Comparison of ENCODE assay signal across 17 cellular contexts in genomic region chr16:87904963-87905362, GRCh38. TPM values are rescaled to one million over a fixed set of nuclear protein-coding genes. Genes with fewer than 3 reads are reported as not detected.
DNase-seq lines count a peak whose midpoint lies in the region; ATAC-seq, FAIRE-seq and TF ChIP-seq lines count a peak whose summit lies in the region.
"Not testable (repeated sequence)": the region's sequence is repeated elsewhere in the genome, so short reads cannot be mapped to it uniquely, and the experiment has no call there.
"Had no signal": no experiment of that assay in that cellular context is flagged by ENCODE, and none has a peak within 500 bp of the region (broad histone marks: within the 10 kb centered on the region; RNA-seq: fewer than 3 reads in every experiment).

No MANE protein-coding gene starts in this region.

- peak; percentile 43 to 44; a peak in 2 of 6 replicates for ATAC-seq in A549
- peak; percentile 57 for ATAC-seq in WTC11
- peak; percentile 67 for ATAC-seq in HepG2
- not testable (repeated sequence) for ATAC-seq in stimulated activated effector memory CD8-positive, alpha-beta T cell treated with anti-CD3 and anti-CD28 coated beads, Interleukin-12 subunit alpha, Interleukin-12 subunit beta, amount 100 ng/mL, for 72 hours

- not testable (repeated sequence) for H3K36me3 Mint-ChIP-seq in H9 (ENCODE audit: insufficient read depth in 1 of 3, low read depth in 3 of 3); WTC11; endodermal cell (ENCODE audit: low read depth); stimulated activated effector memory CD8-positive, alpha-beta T cell treated with anti-CD3 and anti-CD28 coated beads, Interleukin-12 subunit alpha, Interleukin-12 subunit beta, amount 100 ng/mL, for 72 hours

- H3K27me3 Mint-ChIP-seq in H9 (ENCODE audit: low read depth) (peaks cover 33% of the 10 kb centered on the region), endodermal cell (ENCODE audit: insufficient read depth) (peaks cover 21% of the 10 kb centered on the region)
- H3K27me3 Mint-ChIP-seq in WTC11 (ENCODE audit: low read depth): not testable (repeated sequence)

- H3K4me2 ChIP-seq in A549; H9 (ENCODE audit: insufficient read depth, insufficient read length, low read length); HepG2 (ENCODE audit: low read depth, low read length): not testable (repeated sequence)

- not testable (repeated sequence) for FAIRE-seq in A549 (lab: Jason Lieb, UNC); HepG2 (lab: Jason Lieb, UNC)

- H3K4ac ChIP-seq in H9 (ENCODE audit: low read depth, low read length): not testable (repeated sequence)

- H2BK120ac ChIP-seq in H9 (ENCODE audit: low read depth, low read length, poor library complexity, severe bottlenecking): not testable (repeated sequence)

- not testable (repeated sequence) for H3K27ac Mint-ChIP-seq in H9, WTC11, endodermal cell
- peak overlapping the region; percentile 61 for H3K27ac Mint-ChIP-seq in stimulated activated effector memory CD8-positive, alpha-beta T cell treated with anti-CD3 and anti-CD28 coated beads, Interleukin-12 subunit alpha, Interleukin-12 subunit beta, amount 100 ng/mL, for 72 hours

- TF ChIP-seq POLR2A in A549 (IDR thresholded peaks at IDR 0.05; ENCODE audit: low read length); HepG2 (IDR thresholded peaks at IDR 0.05; ENCODE audit: insufficient read depth in 1 of 2, low read depth in 2 of 2, low read length in 2 of 2): not testable (repeated sequence)

- not testable (repeated sequence) for H3K14ac ChIP-seq in H9 (ENCODE audit: insufficient read depth, low read length)

- CTCF ChIA-PET in A549 (lab: Yijun Ruan, JAX): interaction anchor here (1.0 to 1.9 kb wide), 7 partner anchors 10 to 143 kb away, joined by 3 to 9 read pairs (median 5); no protein-coding TSS in a partner anchor
- CTCF ChIA-PET in WTC11 (lab: Charles Lee): interaction anchor here (3.0 kb wide), 1 partner anchor 126 kb away, joined by 12 read pairs; no protein-coding TSS in a partner anchor
- CTCF ChIA-PET in HepG2 (lab: Yijun Ruan, JAX; ENCODE audit: low intra/inter-chr PET ratio, low total read pairs): not testable (repeated sequence)

- H3K9ac ChIP-seq in H9 (ENCODE audit: extremely low read depth, insufficient read length, low read length); endodermal cell (ENCODE audit: extremely low read depth, low read length, poor library complexity, severe bottlenecking); HepG2 (ENCODE audit: insufficient read depth, low read depth, low read length): not testable (repeated sequence)

- not testable (repeated sequence) for H4K20me1 ChIP-seq in H9 (ENCODE audit: control insufficient read depth, insufficient read depth, insufficient read length); HepG2 (ENCODE audit: insufficient read depth, low read length)

- H2AFZ ChIP-seq in H9 (ENCODE audit: low read length); HepG2 (ENCODE audit: low read length): not testable (repeated sequence)

- not testable (repeated sequence) for H4K8ac ChIP-seq in H9 (replicated peaks; ENCODE audit: insufficient read length, low read depth, low read length)

- not testable (repeated sequence) for TF ChIP-seq RAD21 in A549 (conservative IDR thresholded peaks at IDR 0.05 in 1 of 2, IDR thresholded peaks at IDR 0.05 in 1 of 2); HepG2 (CRISPR knock-in tag; IDR thresholded peaks at IDR 0.05)

- not testable (repeated sequence) for H3K4me3 Mint-ChIP-seq in H9; WTC11; endodermal cell; stimulated activated effector memory CD8-positive, alpha-beta T cell treated with anti-CD3 and anti-CD28 coated beads, Interleukin-12 subunit alpha, Interleukin-12 subunit beta, amount 100 ng/mL, for 72 hours

- H3K9me3 ChIP-seq in A549; H9 (ENCODE audit: control insufficient read depth, low read depth, low read length); endodermal cell (ENCODE audit: control insufficient read depth, low read length); HepG2 (ENCODE audit: low read length): not testable (repeated sequence)

- H3K4me1 ChIP-seq in A549; H9 (ENCODE audit: insufficient read depth, low read length); endodermal cell (ENCODE audit: control insufficient read depth, insufficient read depth, low read length); HepG2 (ENCODE audit: insufficient read depth, low read length): not testable (repeated sequence)

- H4K5ac ChIP-seq in H9 (ENCODE audit: insufficient read length, low read depth, low read length): not testable (repeated sequence)

- H3K23ac ChIP-seq in H9 (ENCODE audit: insufficient read length, low read depth, low read length): not testable (repeated sequence)

- H3K56ac ChIP-seq in H9 (ENCODE audit: insufficient read length, low read depth, low read length): not testable (repeated sequence)

- not testable (repeated sequence) for H3K4me3 ChIP-seq in A549; brain microvascular endothelial cell (ENCODE audit: low read depth, low read length); endodermal cell (ENCODE audit: low read length); HepG2 (replicated peaks in 1 of 3; ENCODE audit: insufficient read depth in 1 of 3, low read depth in 2 of 3, low read length in 3 of 3)

- not testable (repeated sequence) for TF ChIP-seq EP300 in A549 (IDR thresholded peaks at IDR 0.05); HepG2 (IDR thresholded peaks at IDR 0.05; ENCODE audit: low read depth in 2 of 2, low read length in 2 of 2); HepG2 (CRISPR knock-in tag; IDR thresholded peaks at IDR 0.05; ENCODE audit: borderline replicate concordance)

- not testable (repeated sequence) for H3K27ac ChIP-seq in A549; H9 (ENCODE audit: insufficient read length, low read depth, low read length); brain microvascular endothelial cell; endodermal cell (ENCODE audit: low read depth, low read length); HepG2 (ENCODE audit: extremely low read length, insufficient read depth, low read length)

- H3K79me2 ChIP-seq in H9 (ENCODE audit: insufficient read depth, low read length); HepG2 (ENCODE audit: insufficient read depth, low read length): not testable (repeated sequence)

- not testable (repeated sequence) for H2BK20ac ChIP-seq in H9 (ENCODE audit: low read depth, low read length, poor library complexity, severe bottlenecking)

- not testable (repeated sequence) for H3K9me3 Mint-ChIP-seq in H9; WTC11; endodermal cell; stimulated activated effector memory CD8-positive, alpha-beta T cell treated with anti-CD3 and anti-CD28 coated beads, Interleukin-12 subunit alpha, Interleukin-12 subunit beta, amount 100 ng/mL, for 72 hours

- not testable (repeated sequence) for H2BK15ac ChIP-seq in H9 (ENCODE audit: low read depth, low read length)

- not testable (repeated sequence) for H3T11ph ChIP-seq in H9 (ENCODE audit: low read length)

- not testable (repeated sequence) for H2AK5ac ChIP-seq in H9 (ENCODE audit: insufficient read length, low read length)

- peaks cover 6 to 12% of the 10 kb centered on the region in 2 experiments for H3K4me1 Mint-ChIP-seq in H9
- not testable (repeated sequence) for H3K4me1 Mint-ChIP-seq in WTC11, endodermal cell
- peaks cover 11% of the 10 kb centered on the region for H3K4me1 Mint-ChIP-seq in stimulated activated effector memory CD8-positive, alpha-beta T cell treated with anti-CD3 and anti-CD28 coated beads, Interleukin-12 subunit alpha, Interleukin-12 subunit beta, amount 100 ng/mL, for 72 hours

- POLR2A ChIA-PET in A549 (lab: Yijun Ruan, JAX); WTC11 (lab: Charles Lee); HepG2 (lab: Yijun Ruan, JAX): not testable (repeated sequence)

- not testable (repeated sequence) for H2BK5ac ChIP-seq in H9 (ENCODE audit: insufficient read length, low read length)

- H2BK12ac ChIP-seq in H9 (ENCODE audit: insufficient read length, low read depth, low read length): not testable (repeated sequence)

- 85% methylated on average over 4 of the region's 5 CpGs for WGBS in A549 (ENCODE audit: missing lambda C conversion rate)
- no CpG with 5 or more reads among the region's 5 CpGs for WGBS in H9 (ENCODE audit: extremely low coverage, insufficient read length, low lambda C conversion rate)
- 86 to 91% methylated on average over 2 of the region's 5 CpGs for WGBS in endodermal cell (ENCODE audit: insufficient coverage in 1 of 2, insufficient read length in 1 of 2), 2 experiments
- 95% methylated on average over 5 of the region's 5 CpGs for WGBS in HepG2 (ENCODE audit: low lambda C conversion rate)

- not testable (repeated sequence) for TF ChIP-seq CTCF in A549 (IDR thresholded peaks at IDR 0.05); WTC11 (IDR thresholded peaks at IDR 0.05); HepG2 (CRISPR knock-in tag; IDR thresholded peaks at IDR 0.05)
- peak; percentile 37; the same call in 2 of the 3 replicates for TF ChIP-seq CTCF in H9 (conservative IDR thresholded peaks at IDR 0.05)
- peak; percentile 3 for TF ChIP-seq CTCF in brain microvascular endothelial cell (IDR thresholded peaks at IDR 0.05; ENCODE audit: low read depth, low read length, missing control alignments)
- peak; percentile 56 for TF ChIP-seq CTCF in endodermal cell (conservative IDR thresholded peaks at IDR 0.05)

- not testable (repeated sequence) for H4K91ac ChIP-seq in H9 (ENCODE audit: insufficient read length, low read depth, low read length)

- BruUV-seq in HepG2 (replicated peaks; lab: Mats Ljungman, UMichigan): not testable (repeated sequence)

- in situ Hi-C loops in brain microvascular endothelial cell (cut with HindIII; ENCODE audit: low pct_ligation_motif_present, low sequenced_read_pairs); HepG2 (cut with HindIII; ENCODE audit: extremely low pct_ligation_motif_present, low pct_unique_long_range_greater_than_20kb): not testable (repeated sequence)

- H3K36me3 ChIP-seq in brain microvascular endothelial cell (replicated peaks); endodermal cell (ENCODE audit: control insufficient read depth, insufficient read depth, low read length): not testable (repeated sequence)
- H3K36me3 ChIP-seq in HepG2 (replicated peaks in 1 of 2; ENCODE audit: control insufficient read depth in 1 of 2, insufficient read depth in 2 of 2, low read length in 2 of 2): peaks cover 23 to 56% of the 10 kb centered on the region in 2 experiments

- not testable (repeated sequence) for H3K23me2 ChIP-seq in H9 (ENCODE audit: insufficient read length, low read depth, low read length, poor library complexity, severe bottlenecking)

- H3K18ac ChIP-seq in H9 (ENCODE audit: insufficient read length, low read depth, low read length): not testable (repeated sequence)

- intact Hi-C loops in HepG2 (cut with micrococcal nuclease; ENCODE audit: unreplicated experiment): not testable (repeated sequence)

- not testable (repeated sequence) for DNase-seq in A549 (ENCODE audit: low read depth in 1 of 2, low spot score in 1 of 2); H9; WTC11 (ENCODE audit: low spot score); brain microvascular endothelial cell; endodermal cell; HepG2 (ENCODE audit: low spot score); stimulated activated effector memory CD8-positive, alpha-beta T cell treated with anti-CD3 and anti-CD28 coated beads, Interleukin-12 subunit alpha, Interleukin-12 subunit beta, amount 100 ng/mL, for 72 hours (ENCODE audit: low spot score in 2 of 2)

- not testable (repeated sequence) for H3K79me1 ChIP-seq in H9 (ENCODE audit: insufficient read depth, low read depth, low read length, poor library complexity, severe bottlenecking)

- H3K27me3 ChIP-seq in H9 (ENCODE audit: insufficient read depth, low read length); brain microvascular endothelial cell (replicated peaks); endodermal cell (ENCODE audit: control insufficient read depth, insufficient read depth, low read length, poor library complexity, severe bottlenecking); HepG2 (ENCODE audit: control insufficient read depth in 1 of 2, insufficient read depth in 2 of 2, low read length in 2 of 2): not testable (repeated sequence)

RNA-seq across cellular contexts. Expression of gene CA5A, which starts 31.4 kb away (rescaled TPM):
- polyA plus RNA-seq in A549 (2011; rRNA removed) (not detected in 2 replicates), A549 (2017; fragmentation: RNase III; extraction: RNeasy Plus Mini Kit Qiagen cat#74134 plus additional on column Dnase treatment) (not detected in 3 replicates), HepG2 (2011; rRNA removed) (66.8 and 70.0 TPM in 2 replicates)
- not detected in 2 replicates for polyA plus RNA-seq in A549 (2012; cell fraction: cytosol; rRNA removed)
- polyA plus RNA-seq in A549 (2012; cell fraction: nucleus; rRNA removed): not detected in 2 replicates
- polyA minus RNA-seq in A549 (2011; rRNA and poly(A)+ RNA removed): not detected in 2 replicates
- total RNA-seq in H9 (2021) (not detected in 2 replicates), WTC11 (2021) (not detected in 3 replicates), endodermal cell (not detected), HepG2 (2016; rRNA removed; fragmentation: Illumina TruSeq; extraction: Trizol) (85.7 and 106 TPM in 2 replicates)
- polyA plus RNA-seq in endodermal cell (2013, experiment 1 of 2): not detected
- polyA plus RNA-seq in endodermal cell (2013, experiment 2 of 2): not detected
- 32.7 and 37.9 TPM in 2 replicates for total RNA-seq in HepG2 (2016; cell fraction: cytosol; rRNA removed; fragmentation: Illumina TruSeq; extraction: Trizol; ENCODE audit: low read depth)
- 85.8 and 97.2 TPM in 2 replicates for total RNA-seq in HepG2 (2016; cell fraction: insoluble cytoplasmic fraction; rRNA removed; fragmentation: Illumina TruSeq; extraction: Trizol)
- total RNA-seq in HepG2 (2016; cell fraction: membrane; rRNA removed; fragmentation: Illumina TruSeq; extraction: Trizol): 29.8 and 38.9 TPM in 2 replicates
- total RNA-seq in HepG2 (2016; cell fraction: nucleus; rRNA removed; fragmentation: Illumina TruSeq; extraction: Trizol): 97.3 and 115 TPM in 2 replicates
- polyA plus RNA-seq in HepG2 (2011; cell fraction: cytosol; rRNA removed): 69.7 and 71.1 TPM in 2 replicates
- polyA plus RNA-seq in HepG2 (2011; cell fraction: nucleus; rRNA removed): 186 and 199 TPM in 2 replicates
- 44.2 and 48.2 TPM in 2 replicates for polyA plus RNA-seq in HepG2 (2012)
- polyA plus RNA-seq in HepG2 (2016; cell fraction: cytosol; fragmentation: Illumina TruSeq; extraction: Trizol; ENCODE audit: low read depth): 21.5 and 23.0 TPM in 2 replicates
- 68.8 and 71.9 TPM in 2 replicates for polyA plus RNA-seq in HepG2 (2016; cell fraction: insoluble cytoplasmic fraction; fragmentation: Illumina TruSeq; extraction: Trizol; ENCODE audit: low read depth)
- polyA plus RNA-seq in HepG2 (2016; cell fraction: membrane; fragmentation: Illumina TruSeq; extraction: Trizol; ENCODE audit: low read depth): 18.4 and 18.5 TPM in 2 replicates
- 127 and 130 TPM in 2 replicates for polyA plus RNA-seq in HepG2 (2016; cell fraction: nucleus; fragmentation: Illumina TruSeq; extraction: Trizol; ENCODE audit: insufficient read depth, low read depth)
- polyA minus RNA-seq in HepG2 (2011; rRNA and poly(A)+ RNA removed; ENCODE audit: low replicate concordance): 132 TPM in 1 of 2 replicates, not detected in the other
- 12.6 and 15.9 TPM in 2 replicates for polyA minus RNA-seq in HepG2 (2011; cell fraction: cytosol; rRNA and poly(A)+ RNA removed)
- polyA minus RNA-seq in HepG2 (2011; cell fraction: nucleus; rRNA and poly(A)+ RNA removed): 114 and 132 TPM in 2 replicates
- total RNA-seq: A172; A673; CD4-positive, alpha-beta memory T cell; CD4-positive, CD25-positive, alpha-beta regulatory T cell; CD8-positive, alpha-beta memory T cell; Daoy; G401; GM12878 had no signal
- polyA plus RNA-seq: AG04450; CD14-positive monocyte; CD4-positive, alpha-beta memory T cell; CD4-positive, CD25-positive, alpha-beta regulatory T cell; CD8-positive, alpha-beta memory T cell; GM12878 had no signal

RNA-seq across cellular contexts. Expression of gene SLC7A5, which starts 35.7 kb away (rescaled TPM):
- polyA plus RNA-seq in A549 (2011; rRNA removed) (265 and 326 TPM in 2 replicates), A549 (2017; fragmentation: RNase III; extraction: RNeasy Plus Mini Kit Qiagen cat#74134 plus additional on column Dnase treatment) (903 to 1,096 TPM (median 972 TPM) in 3 replicates), HepG2 (2011; rRNA removed) (79.6 and 84.0 TPM in 2 replicates)
- 971 and 1,312 TPM in 2 replicates for polyA plus RNA-seq in A549 (2012; cell fraction: cytosol; rRNA removed)
- polyA plus RNA-seq in A549 (2012; cell fraction: nucleus; rRNA removed): 1,440 and 1,925 TPM in 2 replicates
- polyA minus RNA-seq in A549 (2011; rRNA and poly(A)+ RNA removed): 237 and 354 TPM in 2 replicates
- total RNA-seq in H9 (2021) (217 TPM in 2 replicates), WTC11 (2021) (105 to 197 TPM (median 107 TPM) in 3 replicates), endodermal cell (100 to 1,000 TPM; 374 to 588 TPM), HepG2 (2016; rRNA removed; fragmentation: Illumina TruSeq; extraction: Trizol) (84.4 and 155 TPM in 2 replicates)
- polyA plus RNA-seq in endodermal cell (2013, experiment 1 of 2): 144 TPM
- polyA plus RNA-seq in endodermal cell (2013, experiment 2 of 2): 134 TPM
- 20.4 and 21.0 TPM in 2 replicates for total RNA-seq in HepG2 (2016; cell fraction: cytosol; rRNA removed; fragmentation: Illumina TruSeq; extraction: Trizol; ENCODE audit: low read depth)
- 65.4 and 165 TPM in 2 replicates for total RNA-seq in HepG2 (2016; cell fraction: insoluble cytoplasmic fraction; rRNA removed; fragmentation: Illumina TruSeq; extraction: Trizol)
- 76.8 and 82.0 TPM in 2 replicates for total RNA-seq in HepG2 (2016; cell fraction: membrane; rRNA removed; fragmentation: Illumina TruSeq; extraction: Trizol)
- total RNA-seq in HepG2 (2016; cell fraction: nucleus; rRNA removed; fragmentation: Illumina TruSeq; extraction: Trizol): 144 and 171 TPM in 2 replicates
- 58.4 and 80.8 TPM in 2 replicates for polyA plus RNA-seq in HepG2 (2011; cell fraction: cytosol; rRNA removed)
- polyA plus RNA-seq in HepG2 (2011; cell fraction: nucleus; rRNA removed): 118 and 147 TPM in 2 replicates
- polyA plus RNA-seq in HepG2 (2012): 135 and 207 TPM in 2 replicates
- polyA plus RNA-seq in HepG2 (2016; cell fraction: cytosol; fragmentation: Illumina TruSeq; extraction: Trizol; ENCODE audit: low read depth): 17.8 and 19.1 TPM in 2 replicates
- polyA plus RNA-seq in HepG2 (2016; cell fraction: insoluble cytoplasmic fraction; fragmentation: Illumina TruSeq; extraction: Trizol; ENCODE audit: low read depth): 93.2 and 121 TPM in 2 replicates
- polyA plus RNA-seq in HepG2 (2016; cell fraction: membrane; fragmentation: Illumina TruSeq; extraction: Trizol; ENCODE audit: low read depth): 56.5 and 59.3 TPM in 2 replicates
- polyA plus RNA-seq in HepG2 (2016; cell fraction: nucleus; fragmentation: Illumina TruSeq; extraction: Trizol; ENCODE audit: insufficient read depth, low read depth): 307 and 313 TPM in 2 replicates
- 157 and 170 TPM in 2 replicates for polyA minus RNA-seq in HepG2 (2011; rRNA and poly(A)+ RNA removed; ENCODE audit: low replicate concordance)
- polyA minus RNA-seq in HepG2 (2011; cell fraction: cytosol; rRNA and poly(A)+ RNA removed): 88.7 and 88.8 TPM in 2 replicates
- 35.7 and 42.5 TPM in 2 replicates for polyA minus RNA-seq in HepG2 (2011; cell fraction: nucleus; rRNA and poly(A)+ RNA removed)

RNA-seq across cellular contexts. Expression of gene BANP, which starts 46.3 kb away (rescaled TPM):
- polyA plus RNA-seq in A549 (2011; rRNA removed) (17.1 and 18.1 TPM in 2 replicates), A549 (2017; fragmentation: RNase III; extraction: RNeasy Plus Mini Kit Qiagen cat#74134 plus additional on column Dnase treatment) (13.6 to 17.2 TPM (median 16.5 TPM) in 3 replicates), HepG2 (2011; rRNA removed) (23.8 and 24.6 TPM in 2 replicates)
- polyA plus RNA-seq in A549 (2012; cell fraction: cytosol; rRNA removed): 26.4 and 27.3 TPM in 2 replicates
- polyA plus RNA-seq in A549 (2012; cell fraction: nucleus; rRNA removed): 52.3 and 59.7 TPM in 2 replicates
- 30.8 and 44.8 TPM in 2 replicates for polyA minus RNA-seq in A549 (2011; rRNA and poly(A)+ RNA removed)
- total RNA-seq in H9 (2021) (24.3 and 24.9 TPM in 2 replicates), WTC11 (2021) (29.1 to 34.5 TPM (median 33.3 TPM) in 3 replicates), endodermal cell (10 to 100 TPM; 39.5 to 45.5 TPM), HepG2 (2016; rRNA removed; fragmentation: Illumina TruSeq; extraction: Trizol) (13.0 and 20.2 TPM in 2 replicates)
- 23.8 TPM for polyA plus RNA-seq in endodermal cell (2013, experiment 1 of 2)
- 20.0 TPM for polyA plus RNA-seq in endodermal cell (2013, experiment 2 of 2)
- total RNA-seq in HepG2 (2016; cell fraction: cytosol; rRNA removed; fragmentation: Illumina TruSeq; extraction: Trizol; ENCODE audit: low read depth): 63.3 and 63.4 TPM in 2 replicates
- total RNA-seq in HepG2 (2016; cell fraction: insoluble cytoplasmic fraction; rRNA removed; fragmentation: Illumina TruSeq; extraction: Trizol): 11.2 and 21.0 TPM in 2 replicates
- 26.8 and 28.3 TPM in 2 replicates for total RNA-seq in HepG2 (2016; cell fraction: membrane; rRNA removed; fragmentation: Illumina TruSeq; extraction: Trizol)
- 25.5 and 26.4 TPM in 2 replicates for total RNA-seq in HepG2 (2016; cell fraction: nucleus; rRNA removed; fragmentation: Illumina TruSeq; extraction: Trizol)
- 21.1 and 26.1 TPM in 2 replicates for polyA plus RNA-seq in HepG2 (2011; cell fraction: cytosol; rRNA removed)
- 58.9 and 72.7 TPM in 2 replicates for polyA plus RNA-seq in HepG2 (2011; cell fraction: nucleus; rRNA removed)
- 16.2 and 18.3 TPM in 2 replicates for polyA plus RNA-seq in HepG2 (2012)
- polyA plus RNA-seq in HepG2 (2016; cell fraction: cytosol; fragmentation: Illumina TruSeq; extraction: Trizol; ENCODE audit: low read depth): 6.1 and 6.3 TPM in 2 replicates
- 10.3 and 13.0 TPM in 2 replicates for polyA plus RNA-seq in HepG2 (2016; cell fraction: insoluble cytoplasmic fraction; fragmentation: Illumina TruSeq; extraction: Trizol; ENCODE audit: low read depth)
- polyA plus RNA-seq in HepG2 (2016; cell fraction: membrane; fragmentation: Illumina TruSeq; extraction: Trizol; ENCODE audit: low read depth): 7.4 and 8.4 TPM in 2 replicates
- 24.7 and 27.2 TPM in 2 replicates for polyA plus RNA-seq in HepG2 (2016; cell fraction: nucleus; fragmentation: Illumina TruSeq; extraction: Trizol; ENCODE audit: insufficient read depth, low read depth)
- 44.9 and 76.3 TPM in 2 replicates for polyA minus RNA-seq in HepG2 (2011; rRNA and poly(A)+ RNA removed; ENCODE audit: low replicate concordance)
- polyA minus RNA-seq in HepG2 (2011; cell fraction: cytosol; rRNA and poly(A)+ RNA removed): 24.6 and 25.1 TPM in 2 replicates
- polyA minus RNA-seq in HepG2 (2011; cell fraction: nucleus; rRNA and poly(A)+ RNA removed): 76.5 and 78.6 TPM in 2 replicates

Comparison
In these comparisons a context has a peak if more than half of its experiments do, and no peak if none do; other contexts are left out.
1. RNA of gene CA5A, which starts 31.4 kb away (total RNA-seq): 29.8 to 115 TPM in HepG2; not detected in WTC11, not detected in H9 and not detected in endodermal cell; every median in the first group is over 10 times any median in the second.